In genomic region chr2:227891673-227892072, GRCh38 we compare ENCODE assay signal across 31 cellular contexts. TPM values are rescaled to one million over a fixed set of nuclear protein-coding genes. Genes with fewer than 3 reads are reported as not detected.
"Had no signal": no experiment of that assay in that cellular context is flagged by ENCODE, and none has a peak within 500 bp of the region (broad histone marks: within the 10 kb centered on the region; RNA-seq: fewer than 3 reads in every experiment).

No MANE protein-coding gene starts in this region.

- H3K4me1 Mint-ChIP-seq: naive thymus-derived CD8-positive, alpha-beta T cell; nephron; stimulated activated effector memory CD8-positive, alpha-beta T cell treated with anti-CD3 and anti-CD28 coated beads, Interleukin-12 subunit alpha, Interleukin-12 subunit beta, amount 100 ng/mL, for 72 hours had no signal

- H3K4me3 Mint-ChIP-seq: naive thymus-derived CD8-positive, alpha-beta T cell; nephron; neural crest cell; stimulated activated effector memory CD8-positive, alpha-beta T cell treated with anti-CD3 and anti-CD28 coated beads, Interleukin-12 subunit alpha, Interleukin-12 subunit beta, amount 100 ng/mL, for 72 hours; stimulated activated naive CD8-positive, alpha-beta T cell treated with anti-CD3 and anti-CD28 coated beads, Interleukin-15, Interleukin-2, amounts not matched to agents 100 ng/mL and 50 ng/mL, for 24 hours had no signal

- H3K27ac Mint-ChIP-seq: naive thymus-derived CD8-positive, alpha-beta T cell; nephron; stimulated activated effector memory CD8-positive, alpha-beta T cell treated with anti-CD3 and anti-CD28 coated beads, Interleukin-12 subunit alpha, Interleukin-12 subunit beta, amount 100 ng/mL, for 72 hours; stimulated activated naive CD8-positive, alpha-beta T cell treated with anti-CD3 and anti-CD28 coated beads, Interleukin-15, Interleukin-2, amounts not matched to agents 100 ng/mL and 50 ng/mL, for 24 hours had no signal

- ATAC-seq: left cardiac atrium; left lobe of liver; left ventricle myocardium superior; lower lobe of right lung; naive thymus-derived CD8-positive, alpha-beta T cell; pancreas; right cardiac atrium; stimulated activated effector memory CD8-positive, alpha-beta T cell treated with anti-CD3 and anti-CD28 coated beads, Interleukin-12 subunit alpha, Interleukin-12 subunit beta, amount 100 ng/mL, for 72 hours; upper lobe of right lung had no signal

- H3K4me3 ChIP-seq: lower lobe of right lung, pancreas, prostate gland, sigmoid colon, spleen, suprapubic skin, thoracic aorta, tibial artery, upper lobe of right lung had no signal

- H3K36me3 ChIP-seq: lower lobe of right lung, pancreas, prostate gland, sigmoid colon, spleen, suprapubic skin, thoracic aorta, tibial artery, upper lobe of right lung had no signal

- H3K9me3 ChIP-seq: lower lobe of right lung, pancreas, prostate gland, sigmoid colon, spleen, suprapubic skin, thoracic aorta, tibial artery, upper lobe of right lung had no signal

- H3K36me3 Mint-ChIP-seq: naive thymus-derived CD8-positive, alpha-beta T cell; stimulated activated effector memory CD8-positive, alpha-beta T cell treated with anti-CD3 and anti-CD28 coated beads, Interleukin-12 subunit alpha, Interleukin-12 subunit beta, amount 100 ng/mL, for 72 hours had no signal

- H3K27ac ChIP-seq: lower lobe of right lung, pancreas, prostate gland, sigmoid colon, spleen, suprapubic skin, thoracic aorta, tibial artery, upper lobe of right lung had no signal

- H3K9me3 Mint-ChIP-seq: naive thymus-derived CD8-positive, alpha-beta T cell; nephron; neural crest cell; stimulated activated effector memory CD8-positive, alpha-beta T cell treated with anti-CD3 and anti-CD28 coated beads, Interleukin-12 subunit alpha, Interleukin-12 subunit beta, amount 100 ng/mL, for 72 hours; stimulated activated naive CD8-positive, alpha-beta T cell treated with anti-CD3 and anti-CD28 coated beads, Interleukin-15, Interleukin-2, amounts not matched to agents 100 ng/mL and 50 ng/mL, for 24 hours had no signal

- H3K4me1 ChIP-seq: lower lobe of right lung, pancreas, prostate gland, sigmoid colon, spleen, tibial artery, upper lobe of right lung had no signal

- FAIRE-seq: keratinocyte, pancreas, small intestine, urothelium cell line had no signal

- H3K27me3 ChIP-seq: pancreas, sigmoid colon, spleen, tibial artery, upper lobe of right lung had no signal

- DNase-seq: kidney glomerular epithelial cell; left cardiac atrium; left ventricle myocardium superior; lower lobe of right lung; mammary epithelial cell; mesenchymal stem cell; naive thymus-derived CD8-positive, alpha-beta T cell; nucleus accumbens; pancreas; posterior cingulate gyrus; retina; right cardiac atrium; sigmoid colon; small intestine; spleen; stimulated activated CD4-positive, alpha-beta T cell treated with anti-CD3 and anti-CD28 coated beads, Interleukin-4, amount 100 ng/mL, for 24 hours; stimulated activated naive CD4-positive, alpha-beta T cell; tibial artery; trophoblast cell; upper lobe of right lung had no signal

RNA-seq across cellular contexts. Expression of gene DAW1, which starts 20.2 kb away (rescaled TPM):
- total RNA-seq: left lobe of liver; left ventricle myocardium superior; mucosa of gallbladder; naive thymus-derived CD8-positive, alpha-beta T cell; neural crest cell; sigmoid colon; upper lobe of right lung had no signal
- polyA plus RNA-seq: naive thymus-derived CD8-positive, alpha-beta T cell; pancreas; small intestine; spleen had no signal
